Comparison of ENCODE assay signal across 10 cellular contexts in genomic region chr5:90131734-90132133, GRCh38.
DNase-seq lines count a peak whose midpoint lies in the region; ATAC-seq and TF ChIP-seq lines count a peak whose summit lies in the region.
"Had no signal": no experiment of that assay in that cellular context is flagged by ENCODE, and none has a peak within 500 bp of the region (broad histone marks: within the 10 kb centered on the region; RNA-seq: fewer than 3 reads in every experiment).

No MANE protein-coding gene starts in this region.

- ATAC-seq in GM19452 (IDR thresholded peaks at IDR 0.05; ENCODE audit: unreplicated experiment), result peak; percentile 64
- peak; percentile 58 for ATAC-seq in HG03139 (IDR thresholded peaks at IDR 0.05; ENCODE audit: unreplicated experiment)

- TF ChIP-seq CTCF in coronary artery (IDR thresholded peaks at IDR 0.05), result no peak

- H3K27ac ChIP-seq in coronary artery, result peak overlapping the region; percentile 44 to 68

- DNase-seq in CD1c-positive myeloid dendritic cell (ENCODE audit: extremely low spot score) (peak; percentile 19), coronary artery (ENCODE audit: low spot score) (no peak), epidermal melanocyte (ENCODE audit: insufficient read length, low spot score) (no peak), HuH-7 (ENCODE audit: low spot score) (no peak)
- DNase-seq in activated CD4-positive, CD25-positive, alpha-beta regulatory T cell (lab: John Stamatoyannopoulos, UW), result no peak
- no peak for DNase-seq in activated CD4-positive, alpha-beta T cell treated with anti-CD3 and anti-CD28 coated beads, Interleukin-2, amount 50 U/mL, for 1 hour
- DNase-seq: activated naive CD4-positive, alpha-beta T cell treated with anti-CD3 and anti-CD28 coated beads, Interleukin-2, amount 10 ng/mL, durations not matched to agents 7 days and 5 days; HFFc6 had no signal

- no peak overlapping the region for H3K4me3 ChIP-seq in coronary artery
